In the genomic region with DNA sequence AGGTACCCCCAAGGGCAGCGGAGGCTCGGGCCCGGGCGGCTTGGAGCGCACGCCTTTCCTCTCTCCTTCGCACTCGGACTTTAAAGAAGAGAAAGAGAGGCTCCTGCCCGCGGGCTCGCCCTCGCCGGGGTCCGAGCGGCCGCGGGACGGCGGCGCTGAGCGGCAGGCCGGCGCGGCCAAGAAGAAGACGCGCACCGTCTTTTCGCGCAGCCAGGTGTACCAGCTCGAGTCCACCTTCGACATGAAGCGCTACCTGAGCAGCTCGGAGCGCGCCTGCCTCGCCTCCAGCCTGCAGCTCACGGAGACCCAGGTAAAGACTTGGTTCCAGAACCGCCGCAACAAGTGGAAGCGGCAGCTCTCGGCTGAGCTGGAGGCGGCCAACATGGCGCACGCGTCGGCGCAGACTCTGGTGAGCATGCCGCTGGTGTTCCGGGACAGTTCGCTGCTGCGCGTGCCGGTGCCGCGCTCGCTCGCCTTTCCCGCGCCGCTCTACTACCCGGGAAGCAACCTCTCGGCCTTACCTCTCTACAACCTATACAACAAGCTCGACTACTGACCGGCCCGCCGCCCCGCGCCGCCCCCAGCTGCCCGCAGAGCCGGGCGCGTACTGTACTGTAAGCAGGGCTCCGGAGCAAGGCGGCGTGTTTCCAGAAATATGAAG, we compare ENCODE assay signal across 1 cellular context.
TF ChIP-seq lines count a peak whose summit lies in the region.

No MANE protein-coding gene starts in this region.

TF ChIP-seq in GM12878, 131 proteins besides CTCF, POLR2A, EP300 and RAD21:
- TF ChIP-seq EED (IDR thresholded peaks at IDR 0.05; ENCODE audit: low read depth) (no peak), KLF5 (IDR thresholded peaks at IDR 0.05; ENCODE audit: partially characterized antibody) (no peak), MEF2A (IDR thresholded peaks at IDR 0.05; ENCODE audit: insufficient read depth, low read depth, low read length) (no peak), SIN3A (IDR thresholded peaks at IDR 0.05; ENCODE audit: low read depth, low read length) (no peak), YY1 (IDR thresholded peaks at IDR 0.05; ENCODE audit: low read depth, low read length) (peak; percentile 81), CBX5 (IDR thresholded peaks at IDR 0.05; ENCODE audit: low read depth) (peak; percentile 59), HDAC6 (IDR thresholded peaks at IDR 0.05; ENCODE audit: unreplicated experiment) (peak; percentile 91), MYC (IDR thresholded peaks at IDR 0.05; ENCODE audit: insufficient read depth, insufficient read length, insufficient replicate concordance, low read length, severe bottlenecking) (no peak), POU2F2 (IDR thresholded peaks at IDR 0.05; ENCODE audit: borderline replicate concordance, low read depth, low read length) (no peak), CBFB (IDR thresholded peaks at IDR 0.05; ENCODE audit: low read depth) (no peak)
- TF ChIP-seq, protein P1, sequence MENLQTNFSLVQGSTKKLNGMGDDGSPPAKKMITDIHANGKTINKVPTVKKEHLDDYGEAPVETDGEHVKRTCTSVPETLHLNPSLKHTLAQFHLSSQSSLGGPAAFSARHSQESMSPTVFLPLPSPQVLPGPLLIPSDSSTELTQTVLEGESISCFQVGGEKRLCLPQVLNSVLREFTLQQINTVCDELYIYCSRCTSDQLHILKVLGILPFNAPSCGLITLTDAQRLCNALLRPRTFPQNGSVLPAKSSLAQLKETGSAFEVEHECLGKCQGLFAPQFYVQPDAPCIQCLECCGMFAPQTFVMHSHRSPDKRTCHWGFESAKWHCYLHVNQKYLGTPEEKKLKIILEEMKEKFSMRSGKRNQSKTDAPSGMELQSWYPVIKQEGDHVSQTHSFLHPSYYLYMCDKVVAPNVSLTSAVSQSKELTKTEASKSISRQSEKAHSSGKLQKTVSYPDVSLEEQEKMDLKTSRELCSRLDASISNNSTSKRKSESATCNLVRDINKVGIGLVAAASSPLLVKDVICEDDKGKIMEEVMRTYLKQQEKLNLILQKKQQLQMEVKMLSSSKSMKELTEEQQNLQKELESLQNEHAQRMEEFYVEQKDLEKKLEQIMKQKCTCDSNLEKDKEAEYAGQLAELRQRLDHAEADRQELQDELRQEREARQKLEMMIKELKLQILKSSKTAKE (IDR thresholded peaks at IDR 0.05; ENCODE audit: low read depth, poor library complexity, severe bottlenecking): no peak
